24 cellular contexts compared by ENCODE assay signal in the genomic region with DNA sequence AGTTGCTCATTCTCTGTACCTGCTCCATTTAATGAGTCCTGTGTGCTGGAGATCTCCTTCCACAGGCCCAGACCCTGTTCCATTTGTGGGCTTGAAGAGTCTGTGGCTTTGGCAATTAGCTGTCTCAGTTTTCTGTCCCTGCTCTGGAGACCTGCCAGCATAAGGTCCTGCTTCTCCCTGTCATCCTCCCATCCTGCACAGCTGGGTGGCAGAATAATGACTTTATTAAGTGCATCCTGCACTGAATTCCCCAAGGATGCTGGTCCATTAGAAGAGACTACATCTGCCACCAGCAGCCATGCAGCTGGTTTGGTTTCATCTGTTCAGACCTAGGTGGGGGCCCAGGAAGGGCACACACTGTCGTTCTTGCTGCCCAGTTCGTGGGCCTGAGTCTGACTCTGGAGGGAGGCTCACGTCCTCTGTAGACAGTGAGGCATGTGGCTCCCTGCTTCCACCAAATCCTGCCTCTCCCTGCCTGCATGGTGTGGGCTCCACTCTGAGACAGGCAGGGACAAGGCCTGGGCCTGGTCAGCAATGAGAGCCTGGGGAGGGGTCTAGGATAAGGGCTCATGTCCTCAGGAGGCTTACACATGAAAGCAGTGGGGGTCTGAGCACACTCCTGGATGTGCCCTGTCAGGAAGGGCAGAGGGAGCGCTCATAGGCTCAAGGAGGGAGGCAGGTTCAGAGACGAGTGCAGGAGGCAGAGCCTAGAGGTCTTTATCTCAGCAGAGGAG.
DNase-seq lines count a peak whose midpoint lies in the region; ATAC-seq lines count a peak whose summit lies in the region.
"Had no signal": no experiment of that assay in that cellular context is flagged by ENCODE, and none has a peak within 500 bp of the region (broad histone marks: within the 10 kb centered on the region; RNA-seq: fewer than 3 reads in every experiment).

No MANE protein-coding gene starts in this region.

- peak; percentile 44 for ATAC-seq in stimulated activated effector memory CD8-positive, alpha-beta T cell treated with anti-CD3 and anti-CD28 coated beads, Interleukin-12 subunit alpha, Interleukin-12 subunit beta, amount 100 ng/mL, for 72 hours
- ATAC-seq: activated CD8-positive, alpha-beta T cell treated with anti-CD3 and anti-CD28 coated beads, Interleukin-2, amount 10 ng/mL, durations not matched to agents 7 days and 5 days; activated T-cell treated with anti-CD3 and anti-CD28 coated beads, Interleukin-2, amount 50 U/mL, for 4 hours; heart right ventricle; K562; left colon; Panc1; psoas muscle had no signal

- H3K36me3 Mint-ChIP-seq in stimulated activated effector memory CD8-positive, alpha-beta T cell treated with anti-CD3 and anti-CD28 coated beads, Interleukin-12 subunit alpha, Interleukin-12 subunit beta, amount 100 ng/mL, for 72 hours, result no peaks in the 10 kb centered on the region
- H3K36me3 Mint-ChIP-seq: brain had no signal

- H3K9me3 Mint-ChIP-seq in stimulated activated effector memory CD8-positive, alpha-beta T cell treated with anti-CD3 and anti-CD28 coated beads, Interleukin-12 subunit alpha, Interleukin-12 subunit beta, amount 100 ng/mL, for 72 hours, result peaks cover 4% of the 10 kb centered on the region

- DNase-seq in activated CD8-positive, alpha-beta memory T cell treated with anti-CD3 and anti-CD28 coated beads for 24 hours, result peak; percentile 28
- DNase-seq in activated CD8-positive, alpha-beta memory T cell treated with anti-CD3 and anti-CD28 coated beads, Interleukin-2, amount 50 U/mL, for 4 hours, result no peak
- DNase-seq in NCI-H1694 (lab: John Stamatoyannopoulos, UW) (peak; percentile 81), NCI-H2171 (lab: John Stamatoyannopoulos, UW) (peak; percentile 83), activated gamma-delta T cell (lab: John Stamatoyannopoulos, UW) (no peak)
- DNase-seq in stimulated activated effector memory CD8-positive, alpha-beta T cell treated with anti-CD3 and anti-CD28 coated beads, Interleukin-12 subunit alpha, Interleukin-12 subunit beta, amount 100 ng/mL, for 72 hours (ENCODE audit: low spot score in 2 of 2), result no peak
- DNase-seq in stimulated activated CD4-positive, alpha-beta T cell treated with anti-CD3 and anti-CD28 coated beads, Interleukin-4, amount 100 ng/mL, for 1 hour, result no peak
- DNase-seq: activated CD4-positive, alpha-beta T cell treated with anti-CD3 and anti-CD28 coated beads for 1 hour; activated CD8-positive, alpha-beta T cell treated with anti-CD3 and anti-CD28 coated beads, Interleukin-2, amount 10 ng/mL, durations not matched to agents 7 days and 5 days; activated naive CD4-positive, alpha-beta T cell; activated T-cell treated with anti-CD3 and anti-CD28 coated beads, Interleukin-2, amount 50 U/mL, for 4 hours; CD4-positive, alpha-beta T cell; effector CD4-positive, alpha-beta T cell; GF-D8; GOT3; heart right ventricle; left colon; psoas muscle; stimulated activated CD8-positive, alpha-beta memory T cell treated with anti-CD3 and anti-CD28 coated beads, Interleukin-4, amount 100 ng/mL, for 48 hours; trophoblast cell had no signal

- no peaks in the 10 kb centered on the region for H3K4me1 Mint-ChIP-seq in stimulated activated effector memory CD8-positive, alpha-beta T cell treated with anti-CD3 and anti-CD28 coated beads, Interleukin-12 subunit alpha, Interleukin-12 subunit beta, amount 100 ng/mL, for 72 hours
- H3K4me1 Mint-ChIP-seq: brain had no signal

- H3K27ac Mint-ChIP-seq in stimulated activated effector memory CD8-positive, alpha-beta T cell treated with anti-CD3 and anti-CD28 coated beads, Interleukin-12 subunit alpha, Interleukin-12 subunit beta, amount 100 ng/mL, for 72 hours, result no peak overlapping the region
- H3K27ac Mint-ChIP-seq: activated CD8-positive, alpha-beta T cell treated with anti-CD3 and anti-CD28 coated beads, Interleukin-2, amount 10 ng/mL, durations not matched to agents 7 days and 5 days; brain; CD4-positive, alpha-beta T cell; T-helper 1 cell treated with Interleukin-12 subunit alpha and Interleukin-12 subunit beta and Interleukin-4 antibody, amounts not matched to agents 30 μg/mL and 1 μg/mL, for 36 hours had no signal

- no peak overlapping the region for H3K4me3 Mint-ChIP-seq in stimulated activated effector memory CD8-positive, alpha-beta T cell treated with anti-CD3 and anti-CD28 coated beads, Interleukin-12 subunit alpha, Interleukin-12 subunit beta, amount 100 ng/mL, for 72 hours
- H3K4me3 Mint-ChIP-seq: activated CD8-positive, alpha-beta T cell treated with anti-CD3 and anti-CD28 coated beads, Interleukin-2, amount 10 ng/mL, durations not matched to agents 7 days and 5 days; activated T-cell treated with anti-CD3 and anti-CD28 coated beads, Interleukin-2, amount 50 U/mL, for 4 hours; brain; CD4-positive, alpha-beta T cell; T-helper 1 cell treated with Interleukin-12 subunit alpha and Interleukin-12 subunit beta and Interleukin-4 antibody, amounts not matched to agents 30 μg/mL and 1 μg/mL, for 36 hours had no signal

Comparison
In these comparisons a context has a peak if more than half of its experiments do, and no peak if none do; other contexts are left out.
1. DNase-seq: peak in activated CD8-positive, alpha-beta memory T cell treated with anti-CD3 and anti-CD28 coated beads for 24 hours (single experiment), NCI-H1694 (single experiment) and NCI-H2171 (single experiment); none in activated CD8-positive, alpha-beta memory T cell treated with anti-CD3 and anti-CD28 coated beads, Interleukin-2, amount 50 U/mL, for 4 hours (single experiment), stimulated activated effector memory CD8-positive, alpha-beta T cell treated with anti-CD3 and anti-CD28 coated beads, Interleukin-12 subunit alpha, Interleukin-12 subunit beta, amount 100 ng/mL, for 72 hours (0 of 2), activated gamma-delta T cell (single experiment) and stimulated activated CD4-positive, alpha-beta T cell treated with anti-CD3 and anti-CD28 coated beads, Interleukin-4, amount 100 ng/mL, for 1 hour (single experiment).